Comparison of ENCODE assay signal across 10 cellular contexts in genomic region chr7:2012981-2013380, GRCh38.
A peak's percentile ranks its signal among the peaks of the same experiment; 100 is the strongest.
DNase-seq lines count a peak whose midpoint lies in the region; ATAC-seq and TF ChIP-seq lines count a peak whose summit lies in the region.
"Had no signal": no experiment of that assay in that cellular context is flagged by ENCODE, and none has a peak within 500 bp of the region (broad histone marks: within the 10 kb centered on the region; RNA-seq: fewer than 3 reads in every experiment).

No MANE protein-coding gene starts in this region.

- no peak for TF ChIP-seq EP300 in upper lobe of left lung (IDR thresholded peaks at IDR 0.05)

- H4K20me1 ChIP-seq in PC-9 (ENCODE audit: insufficient read depth): peaks cover 3% of the 10 kb centered on the region; the same call in 1 of the 2 replicates

- CTCF ChIA-PET in activated CD8-positive, alpha-beta memory T cell treated with anti-CD3 and anti-CD28 coated beads, Interleukin-2, amount 10 ng/mL, durations not matched to agents 7 days and 5 days (lab: Charles Lee): no interaction called here
- CTCF ChIA-PET in PC-9 (lab: Charles Lee): no interaction called here

- intact Hi-C loops in PC-9 (cut with micrococcal nuclease; ENCODE audit: unreplicated experiment): no loop called here

- TF ChIP-seq CTCF in upper lobe of left lung (IDR thresholded peaks at IDR 0.05) (no peak), PC-9 (conservative IDR thresholded peaks at IDR 0.05) (no peak)

- H3K4me3 ChIP-seq in upper lobe of left lung (no peak overlapping the region), PC-9 (no peak overlapping the region)

- H3K27ac ChIP-seq in upper lobe of left lung (no peak overlapping the region), PC-9 (no peak overlapping the region)

- no peaks in the 10 kb centered on the region for H3K9me2 ChIP-seq in PC-9 (ENCODE audit: insufficient read depth)

- no peaks in the 10 kb centered on the region for H3K79me2 ChIP-seq in PC-9 (ENCODE audit: low read depth)

- no peaks in the 10 kb centered on the region for H3F3A ChIP-seq in PC-9 (ENCODE audit: insufficient read depth, low read depth)

- TF ChIP-seq POLR2A in upper lobe of left lung (IDR thresholded peaks at IDR 0.05): no peak

- no peak overlapping the region for H3K4me2 ChIP-seq in PC-9

- no peak for ATAC-seq in activated CD8-positive, alpha-beta memory T cell treated with anti-CD3 and anti-CD28 coated beads, Interleukin-2, amount 10 ng/mL, durations not matched to agents 7 days and 5 days
- ATAC-seq in SK-N-SH treated with all-trans-retinoic acid at 6 μM for 48 hours (peak; percentile 71), upper lobe of left lung (ENCODE audit: low FRiP score in 2 of 2) (no peak), HG02981 (IDR thresholded peaks at IDR 0.05; ENCODE audit: unreplicated experiment) (no peak), HG02973 (IDR thresholded peaks at IDR 0.05; ENCODE audit: unreplicated experiment) (no peak)

- no peaks in the 10 kb centered on the region for H3K27me3 Mint-ChIP-seq in activated CD8-positive, alpha-beta memory T cell treated with anti-CD3 and anti-CD28 coated beads, Interleukin-2, amount 10 ng/mL, durations not matched to agents 7 days and 5 days

- WGBS in upper lobe of left lung, 2 donors: 56 to 90% methylated on average over 7 of the region's 8 CpGs

- H3K36me3 ChIP-seq in upper lobe of left lung (peaks cover 0 to 22% (median 4%) of the 10 kb centered on the region in 4 donors), PC-9 (ENCODE audit: low read depth) (no peaks in the 10 kb centered on the region)

- no peak overlapping the region for H3K4me3 Mint-ChIP-seq in activated CD8-positive, alpha-beta memory T cell treated with anti-CD3 and anti-CD28 coated beads, Interleukin-2, amount 10 ng/mL, durations not matched to agents 7 days and 5 days

- H2AFZ ChIP-seq in PC-9: no peak overlapping the region

- no peak overlapping the region for H3K27ac Mint-ChIP-seq in activated CD8-positive, alpha-beta memory T cell treated with anti-CD3 and anti-CD28 coated beads, Interleukin-2, amount 10 ng/mL, durations not matched to agents 7 days and 5 days

- no peaks in the 10 kb centered on the region for H3K36me3 Mint-ChIP-seq in activated CD8-positive, alpha-beta memory T cell treated with anti-CD3 and anti-CD28 coated beads, Interleukin-2, amount 10 ng/mL, durations not matched to agents 7 days and 5 days

- POLR2A ChIA-PET in PC-9 (lab: Charles Lee; ENCODE audit: unreplicated experiment): no interaction called here

- no peaks in the 10 kb centered on the region for H3K9me3 ChIP-seq in upper lobe of left lung
- no peaks in the 10 kb centered on the region for H3K9me3 ChIP-seq in PC-9 (ENCODE audit: insufficient read depth, low read depth)

- H3K4me1 Mint-ChIP-seq in activated CD8-positive, alpha-beta memory T cell treated with anti-CD3 and anti-CD28 coated beads, Interleukin-2, amount 10 ng/mL, durations not matched to agents 7 days and 5 days: no peaks in the 10 kb centered on the region

- peak; percentile 6 for DNase-seq in activated CD8-positive, alpha-beta memory T cell treated with anti-CD3 and anti-CD28 coated beads, Interleukin-2, amount 50 U/mL, for 4 hours
- no peak for DNase-seq in activated CD8-positive, alpha-beta memory T cell treated with anti-CD3 and anti-CD28 coated beads, Interleukin-2, amount 10 ng/mL, durations not matched to agents 7 days and 5 days
- peak; percentile 54 for DNase-seq in iris pigment epithelial cell (ENCODE audit: low read depth)
- DNase-seq in upper lobe of left lung: peak; percentile 16 to 30
- DNase-seq in PC-9: no peak
- DNase-seq: activated CD4-positive, alpha-beta T cell treated with anti-CD3 and anti-CD28 coated beads, Interleukin-2, amount 50 U/mL, for 1 hour; occipital lobe had no signal

- H3K27me3 ChIP-seq in upper lobe of left lung (no peaks in the 10 kb centered on the region), PC-9 (ENCODE audit: insufficient read depth, low read depth) (no peaks in the 10 kb centered on the region)

- H3K4me1 ChIP-seq in upper lobe of left lung (no peaks in the 10 kb centered on the region), PC-9 (replicated peaks; ENCODE audit: insufficient read depth) (no peaks in the 10 kb centered on the region)

- no TSS peak for BruUV-seq in PC-9 (replicated peaks; lab: Mats Ljungman, UMichigan)

- no peaks in the 10 kb centered on the region for H3K9me3 Mint-ChIP-seq in activated CD8-positive, alpha-beta memory T cell treated with anti-CD3 and anti-CD28 coated beads, Interleukin-2, amount 10 ng/mL, durations not matched to agents 7 days and 5 days (ENCODE audit: low read depth)

TF ChIP-seq in SK-N-SH treated with all-trans-retinoic acid at 6 μM for 48 hours, 23 proteins besides CTCF, POLR2A, EP300 and RAD21:
- TF ChIP-seq SNAI2 (CRISPR knock-in tag; IDR thresholded peaks at IDR 0.05) (no peak), ZNF70 (CRISPR knock-in tag; IDR thresholded peaks at IDR 0.05) (peak; percentile 29; the same call in 1 of the 2 replicates), ARNTL (CRISPR knock-in tag; IDR thresholded peaks at IDR 0.05; ENCODE audit: borderline replicate concordance, low read depth) (no peak), ESRRG (CRISPR knock-in tag; IDR thresholded peaks at IDR 0.05) (no peak), ZFP30 (CRISPR knock-in tag; IDR thresholded peaks at IDR 0.05) (no peak)
TF ChIP-seq in SK-N-SH treated with all-trans-retinoic acid at 6 μM for 48 hours: peak in this region for 1.

Comparison
In these comparisons a context has a peak if more than half of its experiments do, and no peak if none do; other contexts are left out.
1. DNase-seq: peak in activated CD8-positive, alpha-beta memory T cell treated with anti-CD3 and anti-CD28 coated beads, Interleukin-2, amount 50 U/mL, for 4 hours (single experiment), iris pigment epithelial cell (single experiment) and upper lobe of left lung (2 of 2); none in activated CD8-positive, alpha-beta memory T cell treated with anti-CD3 and anti-CD28 coated beads, Interleukin-2, amount 10 ng/mL, durations not matched to agents 7 days and 5 days (single experiment) and PC-9 (0 of 2).